Comparison of ENCODE assay signal across 14 cellular contexts in genomic region chr2:29224693-29225551, GRCh38.
DNase-seq lines count a peak whose midpoint lies in the region; ATAC-seq and TF ChIP-seq lines count a peak whose summit lies in the region.
"Had no signal": no experiment of that assay in that cellular context is flagged by ENCODE, and none has a peak within 500 bp of the region (broad histone marks: within the 10 kb centered on the region; RNA-seq: fewer than 3 reads in every experiment).

No MANE protein-coding gene starts in this region.

- no peak overlapping the region for H2AFZ ChIP-seq in SK-N-SH (ENCODE audit: low read depth)
- H2AFZ ChIP-seq in neuronal stem cell (ENCODE audit: low read length), result no peak overlapping the region

- peak overlapping the region; percentile 76 for H2AK5ac ChIP-seq in neuronal stem cell (ENCODE audit: low read depth, low read length)

- peaks cover 4% of the 10 kb centered on the region for H3K4me1 ChIP-seq in left ventricle myocardium inferior
- H3K4me1 ChIP-seq in SK-N-SH (ENCODE audit: control insufficient read depth in 1 of 2, insufficient read depth in 2 of 2, low read depth in 1 of 2, low read length in 1 of 2), result peaks cover 14 to 66% of the 10 kb centered on the region in 2 experiments
- no peaks in the 10 kb centered on the region for H3K4me1 ChIP-seq in neuronal stem cell (ENCODE audit: control insufficient read depth in 2 of 2, insufficient read depth in 1 of 2, low read depth in 1 of 2, low read length in 2 of 2)
- H3K4me1 ChIP-seq: HAP-1 had no signal

- no peak overlapping the region for H4K8ac ChIP-seq in neuronal stem cell (ENCODE audit: low read depth, low read length)

- H4K20me1 ChIP-seq in SK-N-SH (ENCODE audit: insufficient read depth), result no peaks in the 10 kb centered on the region

- WGBS in SK-N-SH (ENCODE audit: low lambda C conversion rate), result 85% methylated on average over 15 of the region's 17 CpGs
- no CpG with 5 or more reads among the region's 17 CpGs for WGBS in neuronal stem cell (ENCODE audit: extremely low coverage in 2 of 2, insufficient read length in 2 of 2, insufficient replicate concordance in 1 of 2), 2 donors

- no peak overlapping the region for H2BK5ac ChIP-seq in neuronal stem cell (ENCODE audit: low read length)

- DNase-seq in cardiac septum (ENCODE audit: low spot score) (peak; percentile 39), left ventricle myocardium inferior (no peak), SK-N-SH (peak; percentile 50), neuronal stem cell (ENCODE audit: low spot score) (no peak), NCI-H345 (lab: John Stamatoyannopoulos, UW) (no peak), superior temporal gyrus (ENCODE audit: extremely low spot score) (no peak)
- DNase-seq: CD4-positive, alpha-beta T cell; NCI-H1694 treated with DMSO at 0.1 percent for 48 hours; NCI-H2107; NCI-H526 treated with DMSO at 0.1 percent for 48 hours; NK-92 treated with Interleukin-12 subunit alpha and Interleukin-12 subunit beta, amount 100 ng/mL, for 24 hours had no signal

- H2BK15ac ChIP-seq in neuronal stem cell (ENCODE audit: low read length), result peak overlapping the region; percentile 27

- no peaks in the 10 kb centered on the region for H3K79me2 ChIP-seq in SK-N-SH (ENCODE audit: insufficient read depth)

- no peak overlapping the region for H3K4me2 ChIP-seq in SK-N-SH
- H3K4me2 ChIP-seq in neuronal stem cell (ENCODE audit: insufficient read depth, low read length, poor library complexity, severe bottlenecking), result no peak overlapping the region

- TF ChIP-seq CTCF in left ventricle myocardium inferior (IDR thresholded peaks at IDR 0.05; ENCODE audit: borderline replicate concordance) (no peak), SK-N-SH (IDR thresholded peaks at IDR 0.05) (no peak)

- no peaks in the 10 kb centered on the region for H3K79me1 ChIP-seq in neuronal stem cell (ENCODE audit: low read depth, low read length)

- no peak for TF ChIP-seq RAD21 in SK-N-SH (IDR thresholded peaks at IDR 0.05; ENCODE audit: low read length)

- H3K14ac ChIP-seq in neuronal stem cell (ENCODE audit: low read length), result no peak overlapping the region

- H3K4me3 ChIP-seq in left ventricle myocardium inferior, result no peak overlapping the region
- no peak overlapping the region for H3K4me3 ChIP-seq in SK-N-SH (ENCODE audit: low read depth in 2 of 2, low read length in 1 of 2)
- H3K4me3 ChIP-seq in neuronal stem cell (ENCODE audit: low read length in 2 of 2), result no peak overlapping the region
- H3K4me3 ChIP-seq: HAP-1 had no signal

- H3F3A ChIP-seq in SK-N-SH (replicated peaks; ENCODE audit: insufficient read depth), result no peaks in the 10 kb centered on the region

- H3K9ac ChIP-seq in SK-N-SH (no peak overlapping the region), neuronal stem cell (ENCODE audit: low read depth, low read length, poor library complexity) (no peak overlapping the region)

- no peak for ATAC-seq in HG02852 (IDR thresholded peaks at IDR 0.05; ENCODE audit: unreplicated experiment)

- POLR2A ChIA-PET in SK-N-SH (lab: Yijun Ruan, JAX), result interaction anchor here (0.7 kb wide), 1 partner anchor 43 kb away, joined by 3 read pairs; no protein-coding TSS in a partner anchor

- H3K27ac ChIP-seq in left ventricle myocardium inferior (replicated peaks) (no peak overlapping the region), SK-N-SH (ENCODE audit: low read depth in 2 of 2, low read length in 1 of 2) (peak overlapping the region in 1 of 2 experiments; percentile 92; a peak in 2 of 4 replicates), neuronal stem cell (replicated peaks; ENCODE audit: low read length) (no peak overlapping the region)
- H3K27ac ChIP-seq: HL-60 had no signal

- no peak for TF ChIP-seq EP300 in SK-N-SH (IDR thresholded peaks at IDR 0.05; ENCODE audit: borderline replicate concordance in 1 of 2, low read depth in 1 of 2, low read length in 1 of 2)

- H3K9me3 ChIP-seq in left ventricle myocardium inferior (replicated peaks) (no peaks in the 10 kb centered on the region), SK-N-SH (no peaks in the 10 kb centered on the region), neuronal stem cell (replicated peaks in 1 of 2; ENCODE audit: control insufficient read depth in 2 of 2, insufficient read depth in 1 of 2, low read depth in 1 of 2, low read length in 2 of 2) (no peaks in the 10 kb centered on the region)
- H3K9me3 ChIP-seq: HAP-1 had no signal

- no peaks in the 10 kb centered on the region for H3K36me3 ChIP-seq in left ventricle myocardium inferior
- no peaks in the 10 kb centered on the region for H3K36me3 ChIP-seq in SK-N-SH (replicated peaks in 1 of 2; ENCODE audit: control insufficient read depth in 1 of 2, insufficient read depth in 2 of 2, low read length in 1 of 2)
- peaks cover 0 to 27% of the 10 kb centered on the region in 2 donors for H3K36me3 ChIP-seq in neuronal stem cell (replicated peaks in 1 of 2; ENCODE audit: control insufficient read depth in 2 of 2, insufficient read depth in 2 of 2, low read length in 2 of 2)
- H3K36me3 ChIP-seq: HAP-1 had no signal

- H3K23ac ChIP-seq in neuronal stem cell (ENCODE audit: low read depth, low read length, poor library complexity), result peak overlapping the region; percentile 34

- H3K9me2 ChIP-seq in SK-N-SH, result no peaks in the 10 kb centered on the region

- H2BK12ac ChIP-seq in neuronal stem cell (ENCODE audit: low read length), result no peak overlapping the region

- intact Hi-C loops in cardiac septum (cut with DNase I), result no loop called here
- intact Hi-C loops in left ventricle myocardium inferior (cut with micrococcal nuclease), result no loop called here

- no peak overlapping the region for H4K91ac ChIP-seq in neuronal stem cell (ENCODE audit: low read depth, low read length, poor library complexity)

- H3K4ac ChIP-seq in neuronal stem cell (ENCODE audit: low read length), result no peak overlapping the region

- H3K27me3 ChIP-seq in left ventricle myocardium inferior (ENCODE audit: low read depth), result peaks cover 73% of the 10 kb centered on the region
- peaks cover 21% of the 10 kb centered on the region; the same call in 1 of the 2 replicates for H3K27me3 ChIP-seq in SK-N-SH (ENCODE audit: insufficient read depth)
- no peaks in the 10 kb centered on the region for H3K27me3 ChIP-seq in neuronal stem cell (ENCODE audit: control insufficient read depth in 3 of 3, insufficient read depth in 3 of 3, low read depth in 1 of 3, low read length in 3 of 3)

- CTCF ChIA-PET in SK-N-SH (lab: Yijun Ruan, JAX), result interaction anchor here (0.8 to 2.2 kb wide), 12 partner anchors 10 to 854 kb away, joined by 3 to 5 read pairs (median 4); no protein-coding TSS in a partner anchor

- H3K18ac ChIP-seq in neuronal stem cell (ENCODE audit: low read length), result peak overlapping the region; percentile 59

- H2BK120ac ChIP-seq in neuronal stem cell (ENCODE audit: low read depth, low read length), result no peak overlapping the region

TF ChIP-seq in SK-N-SH, 30 proteins besides CTCF, POLR2A, EP300 and RAD21 (continues in another document):
- TF ChIP-seq FOXM1 (IDR thresholded peaks at IDR 0.05; ENCODE audit: low read depth) (no peak), POLR2AphosphoS5 (IDR thresholded peaks at IDR 0.05; ENCODE audit: low read depth, low read length) (no peak), IRF3 (IDR thresholded peaks at IDR 0.05; ENCODE audit: low read depth, low read length) (no peak), TAF1 (IDR thresholded peaks at IDR 0.05; ENCODE audit: borderline replicate concordance, low read depth, low read length) (no peak), REST (IDR thresholded peaks at IDR 0.05; ENCODE audit: low read depth, low read length) (no peak), YY1 (IDR thresholded peaks at IDR 0.05; ENCODE audit: low read depth) (no peak), RFX5 (IDR thresholded peaks at IDR 0.05; ENCODE audit: low read length) (no peak), EZH2phosphoT487 (IDR thresholded peaks at IDR 0.05; ENCODE audit: borderline replicate concordance, low read depth) (no peak), USF1 (IDR thresholded peaks at IDR 0.05; ENCODE audit: borderline replicate concordance, low read depth) (no peak)

Comparison
In these comparisons a context has a peak if more than half of its experiments do, and no peak if none do; other contexts are left out.
1. DNase-seq: peak in cardiac septum (single experiment) and SK-N-SH (single experiment); none in left ventricle myocardium inferior (single experiment), neuronal stem cell (single experiment), NCI-H345 (single experiment) and superior temporal gyrus (single experiment).